8 cellular contexts compared by ENCODE assay signal in genomic region chr4:81844717-81845116, GRCh38.
DNase-seq lines count a peak whose midpoint lies in the region; ATAC-seq and TF ChIP-seq lines count a peak whose summit lies in the region.

No MANE protein-coding gene starts in this region.

- no peak for TF ChIP-seq POLR2A in adrenal gland (IDR thresholded peaks at IDR 0.05)

- H3K4me3 ChIP-seq in GM12864 (ENCODE audit: low read depth, low read length) (no peak overlapping the region), adrenal gland (no peak overlapping the region)

- DNase-seq in GM12864 (ENCODE audit: low read depth) (no peak), NCI-H1105 treated with DMSO at 0.1 percent for 48 hours (lab: John Stamatoyannopoulos, UW) (peak; percentile 71), SKM-1 (lab: John Stamatoyannopoulos, UW; ENCODE audit: unreplicated experiment) (peak; percentile 73), adrenal gland (peak; percentile 64 to 93 (median 82)), left ventricle myocardium superior (peak; percentile 45), retina (peak; percentile 66)

- H3K9me3 ChIP-seq in adrenal gland (replicated peaks in 1 of 3): no peaks in the 10 kb centered on the region

- H3K4me1 ChIP-seq in adrenal gland (replicated peaks in 1 of 2): peaks cover 0 to 7% of the 10 kb centered on the region in 2 donors

- H3K27me3 ChIP-seq in adrenal gland: no peaks in the 10 kb centered on the region

- TF ChIP-seq CTCF in GM12864 (IDR thresholded peaks at IDR 0.05; ENCODE audit: low read depth, low read length, missing control alignments) (peak; percentile 70), adrenal gland (IDR thresholded peaks at IDR 0.05) (peak; percentile 71 to 86 (median 77))

- no peaks in the 10 kb centered on the region for H3K36me3 ChIP-seq in adrenal gland (replicated peaks in 1 of 2)

- no peak overlapping the region for H3K27ac ChIP-seq in adrenal gland

- intact Hi-C loops in adrenal gland (cut with DNase I) (loop anchor here (5.0 to 10.0 kb wide), 3 partner anchors 380 to 440 kb away; no protein-coding TSS in a partner anchor), left ventricle myocardium superior (cut with micrococcal nuclease) (loop anchor here (1.0 to 10.0 kb wide), 2 partner anchors 377 to 440 kb away; no protein-coding TSS in a partner anchor)

- WGBS in adrenal gland, 4 donors: 0 to 2% (median 1%) methylated on average over 3 of the region's 3 CpGs

- ATAC-seq in HG02763 (IDR thresholded peaks at IDR 0.05; ENCODE audit: unreplicated experiment) (peak; percentile 85), left ventricle myocardium superior (peak; percentile 91), GM21717 (IDR thresholded peaks at IDR 0.05; ENCODE audit: unreplicated experiment) (no peak)
